11 cellular contexts compared by ENCODE assay signal in genomic region chr1:55816456-55816794, GRCh38.
DNase-seq lines count a peak whose midpoint lies in the region; ATAC-seq, FAIRE-seq and TF ChIP-seq lines count a peak whose summit lies in the region.
"Had no signal": no experiment of that assay in that cellular context is flagged by ENCODE, and none has a peak within 500 bp of the region (broad histone marks: within the 10 kb centered on the region; RNA-seq: fewer than 3 reads in every experiment).

No MANE protein-coding gene starts in this region.

- H3K9me3 ChIP-seq in right lobe of liver: no peaks in the 10 kb centered on the region
- H3K9me3 ChIP-seq: Peyer's patch had no signal

- H3K4me1 Mint-ChIP-seq in natural killer cell: no peaks in the 10 kb centered on the region

- peak overlapping the region in 2 of 3 donors; percentile 71 to 75 for H3K27ac ChIP-seq in right lobe of liver
- H3K27ac ChIP-seq: Peyer's patch had no signal

- H3K36me3 ChIP-seq in right lobe of liver: no peaks in the 10 kb centered on the region
- H3K36me3 ChIP-seq: Peyer's patch had no signal

- ATAC-seq in right lobe of liver (peak; percentile 16 to 25 (median 21)), HG02763 (IDR thresholded peaks at IDR 0.05; ENCODE audit: unreplicated experiment) (no peak), HG03460 (IDR thresholded peaks at IDR 0.05; ENCODE audit: unreplicated experiment) (no peak), natural killer cell (no peak)

- intact Hi-C loops in right lobe of liver (cut with DNase I): no loop called here
- intact Hi-C loops in natural killer cell (cut with micrococcal nuclease): no loop called here

- H3K36me3 Mint-ChIP-seq in natural killer cell: no peaks in the 10 kb centered on the region

- H3K27me3 ChIP-seq in right lobe of liver: no peaks in the 10 kb centered on the region
- H3K27me3 ChIP-seq: Peyer's patch had no signal

- H3K9me3 Mint-ChIP-seq in natural killer cell: no peaks in the 10 kb centered on the region
- H3K9me3 Mint-ChIP-seq: activated T-helper 1 cell treated with anti-CD3 and anti-CD28 coated beads, Interleukin-12 subunit alpha, Interleukin-12 subunit beta, Interleukin-2, Interleukin-4 antibody, amounts not matched to agents 30 ng/mL and 10 ng/mL and 1 ng/mL, durations not matched to agents 14 hours and 24 hours and 36 hours had no signal

- peaks cover 5 to 6% of the 10 kb centered on the region in 2 donors for H3K27me3 Mint-ChIP-seq in natural killer cell (ENCODE audit: low read depth in 2 of 2)

- TF ChIP-seq CTCF in astrocyte of the cerebellum (IDR thresholded peaks at IDR 0.05; ENCODE audit: low read depth, low read length, missing control alignments): no peak
- TF ChIP-seq CTCF in right lobe of liver (IDR thresholded peaks at IDR 0.05): no peak
- no peak for TF ChIP-seq CTCF in natural killer cell (IDR thresholded peaks at IDR 0.05)

- no peak overlapping the region for H3K27ac Mint-ChIP-seq in natural killer cell
- H3K27ac Mint-ChIP-seq: activated T-helper 1 cell treated with anti-CD3 and anti-CD28 coated beads, Interleukin-12 subunit alpha, Interleukin-12 subunit beta, Interleukin-2, Interleukin-4 antibody, amounts not matched to agents 30 ng/mL and 10 ng/mL and 1 ng/mL, durations not matched to agents 14 hours and 24 hours and 36 hours had no signal

- H3K4me3 ChIP-seq in astrocyte of the cerebellum (ENCODE audit: low read depth, low read length): no peak overlapping the region
- no peak overlapping the region for H3K4me3 ChIP-seq in right lobe of liver
- H3K4me3 ChIP-seq: Peyer's patch had no signal

- peaks cover 0 to 54% (median 4%) of the 10 kb centered on the region in 4 donors for H3K4me1 ChIP-seq in right lobe of liver
- H3K4me1 ChIP-seq: Peyer's patch had no signal

- DNase-seq in DMS53 (lab: John Stamatoyannopoulos, UW) (peak; percentile 94), HT1080 (ENCODE audit: low read depth) (peak; percentile 46), astrocyte of the cerebellum (ENCODE audit: low read depth) (peak; percentile 67), right lobe of liver (no peak), natural killer cell (no peak), frontal cortex (ENCODE audit: low spot score in 2 of 2) (no peak)
- DNase-seq: Peyer's patch had no signal

- in situ Hi-C loops in astrocyte of the cerebellum (cut with HindIII; ENCODE audit: low sequenced_read_pairs): no loop called here

- TF ChIP-seq POLR2A in right lobe of liver (IDR thresholded peaks at IDR 0.05): no peak

- no peak overlapping the region for H3K4me3 Mint-ChIP-seq in natural killer cell
- H3K4me3 Mint-ChIP-seq: activated T-helper 1 cell treated with anti-CD3 and anti-CD28 coated beads, Interleukin-12 subunit alpha, Interleukin-12 subunit beta, Interleukin-2, Interleukin-4 antibody, amounts not matched to agents 30 ng/mL and 10 ng/mL and 1 ng/mL, durations not matched to agents 14 hours and 24 hours and 36 hours had no signal

- no peak for FAIRE-seq in frontal cortex (lab: Jason Lieb, UNC)
- FAIRE-seq: keratinocyte had no signal

Comparison
In these comparisons a context has a peak if more than half of its experiments do, and no peak if none do; other contexts are left out.
1. DNase-seq: peak in DMS53 (single experiment), HT1080 (single experiment) and astrocyte of the cerebellum (single experiment); none in right lobe of liver (0 of 3), natural killer cell (single experiment) and frontal cortex (0 of 2).
2. ATAC-seq: peak in right lobe of liver (4 of 4); none in HG02763 (single experiment), HG03460 (single experiment) and natural killer cell (0 of 3).